Comparison of ENCODE assay signal across 20 cellular contexts in genomic region chr11:120350637-120351036, GRCh38. TPM values are rescaled to one million over a fixed set of nuclear protein-coding genes. Genes with fewer than 3 reads are reported as not detected.
DNase-seq lines count a peak whose midpoint lies in the region; ATAC-seq, FAIRE-seq and TF ChIP-seq lines count a peak whose summit lies in the region.
"Had no signal": no experiment of that assay in that cellular context is flagged by ENCODE, and none has a peak within 500 bp of the region (broad histone marks: within the 10 kb centered on the region; RNA-seq: fewer than 3 reads in every experiment).

No MANE protein-coding gene starts in this region.

- no peak overlapping the region for H3K27ac ChIP-seq in pancreas
- H3K27ac ChIP-seq: A549 had no signal

- CTCF ChIA-PET in GM10248 (lab: Yijun Ruan, JAX) = interaction anchor here (1.7 to 3.0 kb wide), 5 partner anchors 9 to 35 kb away, joined by 3 to 16 read pairs (median 6); partner anchors contain the start of gene ARHGEF12

- ATAC-seq in T-helper 17 cell (no peak), pancreas (no peak)
- ATAC-seq: A549, GM12878, GM23338 had no signal

- TF ChIP-seq CTCF in pancreas (IDR thresholded peaks at IDR 0.05) = no peak
- TF ChIP-seq CTCF in GM10248 (IDR thresholded peaks at IDR 0.05; ENCODE audit: control extremely low read depth, extremely low read depth, low read depth, missing control alignments) = no peak
- TF ChIP-seq CTCF in type B pancreatic cell (conservative IDR thresholded peaks at IDR 0.05) = no peak

- intact Hi-C loops in pancreas (cut with DNase I) = no loop called here

- H3K9me3 ChIP-seq in T-helper 17 cell (ENCODE audit: control insufficient read depth, low read length, poor library complexity, severe bottlenecking) (no peaks in the 10 kb centered on the region), pancreas (no peaks in the 10 kb centered on the region), MG63 (no peaks in the 10 kb centered on the region)
- H3K9me3 ChIP-seq: A549 had no signal

- H3K36me3 ChIP-seq in pancreas = no peaks in the 10 kb centered on the region
- peaks cover 10% of the 10 kb centered on the region for H3K36me3 ChIP-seq in MG63

- H3K27ac Mint-ChIP-seq in T-helper 17 cell (no peak overlapping the region), type B pancreatic cell (no peak overlapping the region)
- H3K27ac Mint-ChIP-seq: CD4-positive, alpha-beta memory T cell; GM23338; H9 had no signal

- H3K9me3 Mint-ChIP-seq in type B pancreatic cell = no peaks in the 10 kb centered on the region
- H3K9me3 Mint-ChIP-seq: CD4-positive, alpha-beta memory T cell; GM23338; H9 had no signal

- no peaks in the 10 kb centered on the region for H3K27me3 ChIP-seq in pancreas
- H3K27me3 ChIP-seq in MG63 = no peaks in the 10 kb centered on the region

- H3K27me3 Mint-ChIP-seq in T-helper 17 cell (peaks cover 58% of the 10 kb centered on the region), type B pancreatic cell (no peaks in the 10 kb centered on the region)

- H3K4me1 Mint-ChIP-seq in T-helper 17 cell (peaks cover 22% of the 10 kb centered on the region), type B pancreatic cell (ENCODE audit: unreplicated experiment) (peaks cover 27% of the 10 kb centered on the region)

- H3K4me1 ChIP-seq in pancreas = peaks cover 18 to 36% (median 19%) of the 10 kb centered on the region in 3 donors

- POLR2A ChIA-PET in GM10248 (lab: Yijun Ruan, JAX) = no interaction called here

- H3K4me3 ChIP-seq in pancreas = no peak overlapping the region
- no peak overlapping the region for H3K4me3 ChIP-seq in MG63
- H3K4me3 ChIP-seq: A549, GM12878, GM23338 had no signal

- H3K36me3 Mint-ChIP-seq in T-helper 17 cell (ENCODE audit: low read depth) (peaks cover 3% of the 10 kb centered on the region), type B pancreatic cell (no peaks in the 10 kb centered on the region)

- FAIRE-seq in A204.1 (lab: Jason Lieb, UNC) (peak; percentile 29), G401.6 (lab: Jason Lieb, UNC) (peak; percentile 17), pancreas (lab: Jason Lieb, UNC) (peak; percentile 63)
- FAIRE-seq: A549, GM12878, GM18507 had no signal

- H3K4me3 Mint-ChIP-seq in T-helper 17 cell = peak overlapping the region; percentile 15
- no peak overlapping the region for H3K4me3 Mint-ChIP-seq in type B pancreatic cell
- H3K4me3 Mint-ChIP-seq: CD4-positive, alpha-beta memory T cell; GM23338; H9 had no signal

- DNase-seq in T-helper 17 cell = no peak
- no peak for DNase-seq in pancreas
- DNase-seq in MG63 = no peak
- no peak for DNase-seq in NCI-H82 (lab: John Stamatoyannopoulos, UW)
- no peak for DNase-seq in GM10248 (ENCODE audit: extremely low spot score)
- DNase-seq in type B pancreatic cell (ENCODE audit: extremely low spot score, unreplicated experiment) = no peak
- DNase-seq: ACHN; C1 segment of cervical spinal cord; Calu3; CD4-positive, alpha-beta memory T cell; COR-L47; DMS53; DMS79 treated with DMSO at 0.1 percent for 48 hours; H9 had no signal

RNA-seq across cellular contexts. Expression of gene ARHGEF12, which starts 14.4 kb away (rescaled TPM):
- total RNA-seq in T-helper 17 cell = 10 to 100 TPM; 12.9 to 31.3 TPM
- 10 to 100 TPM; 36.7 to 74.7 (median 41.7) TPM for total RNA-seq in pancreas
- 10 to 100 TPM; 13.8 to 18.6 TPM for polyA plus RNA-seq in pancreas
- 28.1 and 32.5 TPM in 2 replicates for total RNA-seq in MG63 (2014; rRNA removed; shearing (Covaris generic); ENCODE audit: low replicate concordance)
- 73.8 and 85.7 TPM in 2 replicates for total RNA-seq in type B pancreatic cell (ENCODE audit: low replicate concordance)

RNA-seq across cellular contexts. Expression of gene TLCD5, which starts 25.5 kb away (rescaled TPM):
- total RNA-seq in T-helper 17 cell (under 1 TPM; 0.10 to 0.32 TPM), pancreas (1 to 10 TPM; 1.7 to 5.7 (median 2.6) TPM), type B pancreatic cell (ENCODE audit: low replicate concordance) (3.3 and 11.6 TPM in 2 replicates)
- polyA plus RNA-seq in pancreas = 1 to 10 TPM; 1.5 to 3.4 TPM
- total RNA-seq in MG63 (2014; rRNA removed; shearing (Covaris generic); ENCODE audit: low replicate concordance) = 7.3 and 8.1 TPM in 2 replicates
